In the genomic region with DNA sequence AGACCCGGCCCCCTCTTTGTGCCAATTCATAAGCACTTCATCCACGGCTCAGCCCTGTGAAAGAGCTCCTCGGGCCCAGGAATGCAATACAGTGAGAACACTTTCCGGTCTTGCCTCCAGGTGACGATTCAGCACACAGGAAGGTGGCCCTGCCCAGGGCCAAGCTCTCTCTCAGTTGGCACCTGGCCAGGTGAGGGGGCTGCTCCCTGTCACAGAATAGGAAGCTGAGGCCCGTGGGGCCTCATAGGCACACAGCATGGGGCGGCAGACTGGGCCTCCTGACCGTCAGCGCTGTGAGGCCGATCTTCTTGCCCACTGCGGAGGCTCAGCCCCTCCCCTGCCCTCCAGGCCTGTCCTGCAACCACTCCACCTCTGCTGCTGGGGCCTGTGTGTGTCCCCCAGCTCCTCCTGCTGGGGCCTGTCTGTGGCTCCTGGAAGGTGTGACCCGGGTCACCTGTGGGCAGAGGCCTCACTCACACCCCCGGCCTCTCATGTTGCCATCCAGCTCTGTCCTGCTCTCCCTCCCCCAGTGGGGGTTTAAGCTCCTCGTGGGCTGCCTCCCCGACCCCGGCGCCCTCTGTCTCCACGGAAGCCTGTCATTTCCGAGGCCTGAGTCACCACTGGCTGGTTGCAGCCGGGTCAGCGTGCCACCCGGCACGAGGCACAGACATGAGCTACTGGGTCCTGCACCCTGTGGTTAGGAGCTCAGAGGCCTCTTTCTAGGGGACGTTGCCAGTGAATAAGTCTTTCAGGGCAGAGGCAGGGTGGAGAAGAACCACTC, we compare ENCODE assay signal across 1 cellular context.
TF ChIP-seq lines count a peak whose summit lies in the region.

No MANE protein-coding gene starts in this region.

TF ChIP-seq in HepG2, 621 proteins besides CTCF, POLR2A, EP300 and RAD21 (continued from another document and continues in another):
- TF ChIP-seq, protein P1, sequence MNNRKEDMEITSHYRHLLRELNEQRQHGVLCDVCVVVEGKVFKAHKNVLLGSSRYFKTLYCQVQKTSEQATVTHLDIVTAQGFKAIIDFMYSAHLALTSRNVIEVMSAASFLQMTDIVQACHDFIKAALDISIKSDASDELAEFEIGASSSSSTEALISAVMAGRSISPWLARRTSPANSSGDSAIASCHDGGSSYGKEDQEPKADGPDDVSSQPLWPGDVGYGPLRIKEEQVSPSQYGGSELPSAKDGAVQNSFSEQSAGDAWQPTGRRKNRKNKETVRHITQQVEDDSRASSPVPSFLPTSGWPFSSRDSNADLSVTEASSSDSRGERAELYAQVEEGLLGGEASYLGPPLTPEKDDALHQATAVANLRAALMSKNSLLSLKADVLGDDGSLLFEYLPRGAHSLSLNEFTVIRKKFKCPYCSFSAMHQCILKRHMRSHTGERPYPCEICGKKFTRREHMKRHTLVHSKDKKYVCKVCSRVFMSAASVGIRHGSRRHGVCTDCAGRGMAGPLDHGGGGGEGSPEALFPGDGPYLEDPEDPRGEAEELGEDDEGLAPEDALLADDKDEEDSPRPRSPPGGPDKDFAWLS (CRISPR knock-in tag; IDR thresholded peaks at IDR 0.05; ENCODE audit: borderline replicate concordance), result no peak
- peak; percentile 62; the same call in 1 of the 2 replicates for TF ChIP-seq ZSCAN31 (CRISPR knock-in tag; IDR thresholded peaks at IDR 0.05; ENCODE audit: low read depth)
- peak; percentile 48 for TF ChIP-seq RBM39 (IDR thresholded peaks at IDR 0.05; ENCODE audit: low read depth, low read length, poor library complexity, severe bottlenecking)
- TF ChIP-seq, protein P2, sequence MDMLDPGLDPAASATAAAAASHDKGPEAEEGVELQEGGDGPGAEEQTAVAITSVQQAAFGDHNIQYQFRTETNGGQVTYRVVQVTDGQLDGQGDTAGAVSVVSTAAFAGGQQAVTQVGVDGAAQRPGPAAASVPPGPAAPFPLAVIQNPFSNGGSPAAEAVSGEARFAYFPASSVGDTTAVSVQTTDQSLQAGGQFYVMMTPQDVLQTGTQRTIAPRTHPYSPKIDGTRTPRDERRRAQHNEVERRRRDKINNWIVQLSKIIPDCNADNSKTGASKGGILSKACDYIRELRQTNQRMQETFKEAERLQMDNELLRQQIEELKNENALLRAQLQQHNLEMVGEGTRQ (IDR thresholded peaks at IDR 0.05; ENCODE audit: low read depth, low read length), result no peak
- TF ChIP-seq, protein P2 (CRISPR knock-in tag; IDR thresholded peaks at IDR 0.05; ENCODE audit: borderline replicate concordance), result no peak
- TF ChIP-seq, protein P3, sequence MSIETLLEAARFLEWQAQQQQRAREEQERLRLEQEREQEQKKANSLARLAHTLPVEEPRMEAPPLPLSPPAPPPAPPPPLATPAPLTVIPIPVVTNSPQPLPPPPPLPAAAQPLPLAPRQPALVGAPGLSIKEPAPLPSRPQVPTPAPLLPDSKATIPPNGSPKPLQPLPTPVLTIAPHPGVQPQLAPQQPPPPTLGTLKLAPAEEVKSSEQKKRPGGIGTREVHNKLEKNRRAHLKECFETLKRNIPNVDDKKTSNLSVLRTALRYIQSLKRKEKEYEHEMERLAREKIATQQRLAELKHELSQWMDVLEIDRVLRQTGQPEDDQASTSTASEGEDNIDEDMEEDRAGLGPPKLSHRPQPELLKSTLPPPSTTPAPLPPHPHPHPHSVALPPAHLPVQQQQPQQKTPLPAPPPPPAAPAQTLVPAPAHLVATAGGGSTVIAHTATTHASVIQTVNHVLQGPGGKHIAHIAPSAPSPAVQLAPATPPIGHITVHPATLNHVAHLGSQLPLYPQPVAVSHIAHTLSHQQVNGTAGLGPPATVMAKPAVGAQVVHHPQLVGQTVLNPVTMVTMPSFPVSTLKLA (IDR thresholded peaks at IDR 0.05), result peak; percentile 22
- no peak for TF ChIP-seq ZNF577 (CRISPR knock-in tag; IDR thresholded peaks at IDR 0.05; ENCODE audit: borderline replicate concordance, low read depth)
- TF ChIP-seq, protein P4, sequence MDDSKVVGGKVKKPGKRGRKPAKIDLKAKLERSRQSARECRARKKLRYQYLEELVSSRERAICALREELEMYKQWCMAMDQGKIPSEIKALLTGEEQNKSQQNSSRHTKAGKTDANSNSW (CRISPR knock-in tag; IDR thresholded peaks at IDR 0.05; ENCODE audit: borderline replicate concordance), result no peak
- no peak for TF ChIP-seq MEIS2 (CRISPR knock-in tag; IDR thresholded peaks at IDR 0.05)
- no peak for TF ChIP-seq RFXANK (CRISPR knock-in tag; IDR thresholded peaks at IDR 0.05)
- TF ChIP-seq, protein P5, sequence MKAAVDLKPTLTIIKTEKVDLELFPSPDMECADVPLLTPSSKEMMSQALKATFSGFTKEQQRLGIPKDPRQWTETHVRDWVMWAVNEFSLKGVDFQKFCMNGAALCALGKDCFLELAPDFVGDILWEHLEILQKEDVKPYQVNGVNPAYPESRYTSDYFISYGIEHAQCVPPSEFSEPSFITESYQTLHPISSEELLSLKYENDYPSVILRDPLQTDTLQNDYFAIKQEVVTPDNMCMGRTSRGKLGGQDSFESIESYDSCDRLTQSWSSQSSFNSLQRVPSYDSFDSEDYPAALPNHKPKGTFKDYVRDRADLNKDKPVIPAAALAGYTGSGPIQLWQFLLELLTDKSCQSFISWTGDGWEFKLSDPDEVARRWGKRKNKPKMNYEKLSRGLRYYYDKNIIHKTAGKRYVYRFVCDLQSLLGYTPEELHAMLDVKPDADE (CRISPR knock-in tag; IDR thresholded peaks at IDR 0.05), result no peak
- 0 out of 2 replicates have a peak, but pooled peaks have one; percentile 4 for TF ChIP-seq HHEX (CRISPR knock-in tag; IDR thresholded peaks at IDR 0.05)
- TF ChIP-seq ZNF619 (CRISPR knock-in tag; IDR thresholded peaks at IDR 0.05), result peak; percentile 45; the same call in 1 of the 2 replicates
- TF ChIP-seq, protein P6, sequence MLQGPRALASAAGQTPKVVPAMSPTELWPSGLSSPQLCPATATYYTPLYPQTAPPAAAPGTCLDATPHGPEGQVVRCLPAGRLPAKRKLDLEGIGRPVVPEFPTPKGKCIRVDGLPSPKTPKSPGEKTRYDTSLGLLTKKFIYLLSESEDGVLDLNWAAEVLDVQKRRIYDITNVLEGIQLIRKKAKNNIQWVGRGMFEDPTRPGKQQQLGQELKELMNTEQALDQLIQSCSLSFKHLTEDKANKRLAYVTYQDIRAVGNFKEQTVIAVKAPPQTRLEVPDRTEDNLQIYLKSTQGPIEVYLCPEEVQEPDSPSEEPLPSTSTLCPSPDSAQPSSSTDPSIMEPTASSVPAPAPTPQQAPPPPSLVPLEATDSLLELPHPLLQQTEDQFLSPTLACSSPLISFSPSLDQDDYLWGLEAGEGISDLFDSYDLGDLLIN (CRISPR knock-in tag; IDR thresholded peaks at IDR 0.05; ENCODE audit: borderline replicate concordance), result 0 out of 2 replicates have a peak, but pooled peaks have one; percentile 65
- peak; percentile 70 for TF ChIP-seq GABPB1 (CRISPR knock-in tag; IDR thresholded peaks at IDR 0.05)
- no peak for TF ChIP-seq TCF12 (IDR thresholded peaks at IDR 0.05)
- TF ChIP-seq TCF12 (CRISPR knock-in tag; IDR thresholded peaks at IDR 0.05), result no peak
- peak; percentile 35; the same call in 1 of the 2 replicates for TF ChIP-seq EED (CRISPR knock-in tag; IDR thresholded peaks at IDR 0.05)
- TF ChIP-seq, protein P7, sequence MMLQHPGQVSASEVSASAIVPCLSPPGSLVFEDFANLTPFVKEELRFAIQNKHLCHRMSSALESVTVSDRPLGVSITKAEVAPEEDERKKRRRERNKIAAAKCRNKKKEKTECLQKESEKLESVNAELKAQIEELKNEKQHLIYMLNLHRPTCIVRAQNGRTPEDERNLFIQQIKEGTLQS (CRISPR knock-in tag; IDR thresholded peaks at IDR 0.05), result peak; percentile 59; the same call in 1 of the 2 replicates
- peak; percentile 75 for TF ChIP-seq FOSL1 (CRISPR knock-in tag; IDR thresholded peaks at IDR 0.05; ENCODE audit: borderline replicate concordance)
- peak; percentile 24; the same call in 1 of the 2 replicates for TF ChIP-seq THAP11 (CRISPR knock-in tag; IDR thresholded peaks at IDR 0.05)
- no peak for TF ChIP-seq TRIM24 (CRISPR knock-in tag; IDR thresholded peaks at IDR 0.05)
- TF ChIP-seq, protein P8, sequence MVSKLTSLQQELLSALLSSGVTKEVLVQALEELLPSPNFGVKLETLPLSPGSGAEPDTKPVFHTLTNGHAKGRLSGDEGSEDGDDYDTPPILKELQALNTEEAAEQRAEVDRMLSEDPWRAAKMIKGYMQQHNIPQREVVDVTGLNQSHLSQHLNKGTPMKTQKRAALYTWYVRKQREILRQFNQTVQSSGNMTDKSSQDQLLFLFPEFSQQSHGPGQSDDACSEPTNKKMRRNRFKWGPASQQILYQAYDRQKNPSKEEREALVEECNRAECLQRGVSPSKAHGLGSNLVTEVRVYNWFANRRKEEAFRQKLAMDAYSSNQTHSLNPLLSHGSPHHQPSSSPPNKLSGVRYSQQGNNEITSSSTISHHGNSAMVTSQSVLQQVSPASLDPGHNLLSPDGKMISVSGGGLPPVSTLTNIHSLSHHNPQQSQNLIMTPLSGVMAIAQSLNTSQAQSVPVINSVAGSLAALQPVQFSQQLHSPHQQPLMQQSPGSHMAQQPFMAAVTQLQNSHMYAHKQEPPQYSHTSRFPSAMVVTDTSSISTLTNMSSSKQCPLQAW (CRISPR knock-in tag; IDR thresholded peaks at IDR 0.05), result peak; percentile 54; the same call in 1 of the 2 replicates
- TF ChIP-seq ZBTB3 (CRISPR knock-in tag; IDR thresholded peaks at IDR 0.05; ENCODE audit: borderline replicate concordance, low read depth), result no peak
- peak; percentile 87 for TF ChIP-seq ZFP41 (CRISPR knock-in tag; IDR thresholded peaks at IDR 0.05; ENCODE audit: borderline replicate concordance)
- TF ChIP-seq, protein P9, sequence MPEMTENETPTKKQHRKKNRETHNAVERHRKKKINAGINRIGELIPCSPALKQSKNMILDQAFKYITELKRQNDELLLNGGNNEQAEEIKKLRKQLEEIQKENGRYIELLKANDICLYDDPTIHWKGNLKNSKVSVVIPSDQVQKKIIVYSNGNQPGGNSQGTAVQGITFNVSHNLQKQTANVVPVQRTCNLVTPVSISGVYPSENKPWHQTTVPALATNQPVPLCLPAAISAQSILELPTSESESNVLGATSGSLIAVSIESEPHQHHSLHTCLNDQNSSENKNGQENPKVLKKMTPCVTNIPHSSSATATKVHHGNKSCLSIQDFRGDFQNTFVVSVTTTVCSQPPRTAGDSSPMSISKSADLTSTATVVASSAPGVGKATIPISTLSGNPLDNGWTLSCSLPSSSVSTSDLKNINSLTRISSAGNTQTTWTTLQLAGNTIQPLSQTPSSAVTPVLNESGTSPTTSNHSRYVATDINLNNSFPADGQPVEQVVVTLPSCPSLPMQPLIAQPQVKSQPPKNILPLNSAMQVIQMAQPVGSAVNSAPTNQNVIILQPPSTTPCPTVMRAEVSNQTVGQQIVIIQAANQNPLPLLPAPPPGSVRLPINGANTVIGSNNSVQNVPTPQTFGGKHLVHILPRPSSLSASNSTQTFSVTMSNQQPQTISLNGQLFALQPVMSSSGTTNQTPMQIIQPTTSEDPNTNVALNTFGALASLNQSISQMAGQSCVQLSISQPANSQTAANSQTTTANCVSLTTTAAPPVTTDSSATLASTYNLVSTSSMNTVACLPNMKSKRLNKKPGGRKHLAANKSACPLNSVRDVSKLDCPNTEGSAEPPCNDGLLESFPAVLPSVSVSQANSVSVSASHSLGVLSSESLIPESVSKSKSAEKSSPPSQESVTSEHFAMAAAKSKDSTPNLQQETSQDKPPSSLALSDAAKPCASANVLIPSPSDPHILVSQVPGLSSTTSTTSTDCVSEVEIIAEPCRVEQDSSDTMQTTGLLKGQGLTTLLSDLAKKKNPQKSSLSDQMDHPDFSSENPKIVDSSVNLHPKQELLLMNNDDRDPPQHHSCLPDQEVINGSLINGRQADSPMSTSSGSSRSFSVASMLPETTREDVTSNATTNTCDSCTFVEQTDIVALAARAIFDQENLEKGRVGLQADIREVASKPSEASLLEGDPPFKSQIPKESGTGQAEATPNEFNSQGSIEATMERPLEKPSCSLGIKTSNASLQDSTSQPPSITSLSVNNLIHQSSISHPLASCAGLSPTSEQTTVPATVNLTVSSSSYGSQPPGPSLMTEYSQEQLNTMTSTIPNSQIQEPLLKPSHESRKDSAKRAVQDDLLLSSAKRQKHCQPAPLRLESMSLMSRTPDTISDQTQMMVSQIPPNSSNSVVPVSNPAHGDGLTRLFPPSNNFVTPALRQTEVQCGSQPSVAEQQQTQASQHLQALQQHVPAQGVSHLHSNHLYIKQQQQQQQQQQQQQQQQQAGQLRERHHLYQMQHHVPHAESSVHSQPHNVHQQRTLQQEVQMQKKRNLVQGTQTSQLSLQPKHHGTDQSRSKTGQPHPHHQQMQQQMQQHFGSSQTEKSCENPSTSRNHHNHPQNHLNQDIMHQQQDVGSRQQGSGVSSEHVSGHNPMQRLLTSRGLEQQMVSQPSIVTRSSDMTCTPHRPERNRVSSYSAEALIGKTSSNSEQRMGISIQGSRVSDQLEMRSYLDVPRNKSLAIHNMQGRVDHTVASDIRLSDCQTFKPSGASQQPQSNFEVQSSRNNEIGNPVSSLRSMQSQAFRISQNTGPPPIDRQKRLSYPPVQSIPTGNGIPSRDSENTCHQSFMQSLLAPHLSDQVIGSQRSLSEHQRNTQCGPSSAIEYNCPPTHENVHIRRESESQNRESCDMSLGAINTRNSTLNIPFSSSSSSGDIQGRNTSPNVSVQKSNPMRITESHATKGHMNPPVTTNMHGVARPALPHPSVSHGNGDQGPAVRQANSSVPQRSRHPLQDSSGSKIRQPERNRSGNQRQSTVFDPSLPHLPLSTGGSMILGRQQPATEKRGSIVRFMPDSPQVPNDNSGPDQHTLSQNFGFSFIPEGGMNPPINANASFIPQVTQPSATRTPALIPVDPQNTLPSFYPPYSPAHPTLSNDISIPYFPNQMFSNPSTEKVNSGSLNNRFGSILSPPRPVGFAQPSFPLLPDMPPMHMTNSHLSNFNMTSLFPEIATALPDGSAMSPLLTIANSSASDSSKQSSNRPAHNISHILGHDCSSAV (CRISPR knock-in tag; IDR thresholded peaks at IDR 0.05; ENCODE audit: borderline replicate concordance), result no peak
- peak; percentile 98 for TF ChIP-seq HNRNPL (IDR thresholded peaks at IDR 0.05; ENCODE audit: low read depth, low read length)
- TF ChIP-seq, protein P10, sequence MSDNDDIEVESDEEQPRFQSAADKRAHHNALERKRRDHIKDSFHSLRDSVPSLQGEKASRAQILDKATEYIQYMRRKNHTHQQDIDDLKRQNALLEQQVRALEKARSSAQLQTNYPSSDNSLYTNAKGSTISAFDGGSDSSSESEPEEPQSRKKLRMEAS (IDR thresholded peaks at IDR 0.05), result peak; percentile 89
- TF ChIP-seq JUND (CRISPR knock-in tag; IDR thresholded peaks at IDR 0.05), result no peak; the same call in 1 of the 2 replicates
- no peak for TF ChIP-seq PRPF4 (IDR thresholded peaks at IDR 0.05; ENCODE audit: low read depth, low read length, poor library complexity, severe bottlenecking)
- no peak for TF ChIP-seq ZNF224 (CRISPR knock-in tag; IDR thresholded peaks at IDR 0.05)
- no peak for TF ChIP-seq DNMT1 (CRISPR knock-in tag; IDR thresholded peaks at IDR 0.05)
- TF ChIP-seq POLR2AphosphoS5 (IDR thresholded peaks at IDR 0.05; ENCODE audit: low read depth, low read length), result no peak
- no peak for TF ChIP-seq TEF (CRISPR knock-in tag; IDR thresholded peaks at IDR 0.05)
- no peak for TF ChIP-seq ZNF143 (CRISPR knock-in tag; IDR thresholded peaks at IDR 0.05)
- TF ChIP-seq REL (CRISPR knock-in tag; conservative IDR thresholded peaks at IDR 0.05), result 0 out of 2 replicates have a peak, but pooled peaks have one; percentile 56
